Comparison of ENCODE assay signal across 39 cellular contexts in the genomic region with DNA sequence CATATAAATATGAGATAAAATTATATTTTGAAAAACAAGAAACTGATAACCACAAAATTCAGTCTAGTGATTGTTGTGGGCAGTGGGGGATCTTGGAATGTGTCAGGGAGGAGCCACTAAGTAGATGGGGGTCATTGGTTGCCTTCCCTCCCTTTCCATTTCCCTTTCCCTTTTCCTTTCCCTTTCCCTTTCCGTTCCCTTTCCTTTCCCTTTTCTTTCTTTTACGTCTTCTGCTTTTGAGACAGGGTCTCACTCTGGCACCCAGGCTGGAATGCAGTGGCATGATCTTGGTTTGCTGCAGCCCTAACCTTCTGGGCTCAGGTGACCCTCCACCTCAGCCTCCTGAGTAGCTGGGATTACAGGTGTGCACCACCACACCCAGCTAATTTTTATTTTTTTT.
"Had no signal": no experiment of that assay in that cellular context is flagged by ENCODE, and none has a peak within 500 bp of the region (broad histone marks: within the 10 kb centered on the region; RNA-seq: fewer than 3 reads in every experiment).

No MANE protein-coding gene starts in this region.

- ATAC-seq: activated naive CD4-positive, alpha-beta T cell treated with anti-CD3 and anti-CD28 coated beads, Interleukin-2, amount 50 U/mL, for 72 hours; activated naive CD8-positive, alpha-beta T cell treated with anti-CD3 and anti-CD28 coated beads, Interleukin-2, amount 50 U/mL, for 24 hours; activated T-cell treated with anti-CD3 and anti-CD28 coated beads, Interleukin-2, amount 50 U/mL, for 4 hours; activated T-cell treated with anti-CD3 and anti-CD28 coated beads, Interleukin-2, amount 50 U/mL, for 72 hours; activated T-helper 17 cell treated with anti-CD3 and anti-CD28 coated beads, Interleukin-2, amount 50 U/mL, for 72 hours had no signal

- H3K4me1 ChIP-seq: ascending aorta, breast epithelium had no signal

- H3K4me3 Mint-ChIP-seq: activated naive CD4-positive, alpha-beta T cell treated with anti-CD3 and anti-CD28 coated beads for 36 hours; activated naive CD4-positive, alpha-beta T cell treated with anti-CD3 and anti-CD28 coated beads, Interleukin-2, amount 10 ng/mL, durations not matched to agents 7 days and 5 days; activated naive CD4-positive, alpha-beta T cell treated with anti-CD3 and anti-CD28 coated beads, Interleukin-2, amount 50 U/mL, for 24 hours; activated naive CD8-positive, alpha-beta T cell; activated naive CD8-positive, alpha-beta T cell treated with anti-CD3 and anti-CD28 coated beads for 36 hours; activated naive CD8-positive, alpha-beta T cell treated with anti-CD3 and anti-CD28 coated beads, Interleukin-2, amount 10 ng/mL, durations not matched to agents 7 days and 5 days; activated naive CD8-positive, alpha-beta T cell treated with anti-CD3 and anti-CD28 coated beads, Interleukin-2, amount 50 U/mL, for 24 hours; activated T-cell treated with anti-CD3 and anti-CD28 coated beads, Interleukin-2, amount 50 U/mL, for 24 hours; activated T-cell treated with anti-CD3 and anti-CD28 coated beads, Interleukin-2, amount 50 U/mL, for 4 hours; activated T-cell treated with anti-CD3 and anti-CD28 coated beads, Interleukin-2, amount 50 U/mL, for 72 hours; activated T-helper 1 cell treated with anti-CD3 and anti-CD28 coated beads, Interleukin-12 subunit alpha, Interleukin-12 subunit beta, Interleukin-2, Interleukin-4 antibody, amounts not matched to agents 30 ng/mL and 10 ng/mL and 1 ng/mL, durations not matched to agents 14 hours and 24 hours and 36 hours; activated T-helper 17 cell treated with anti-CD3 and anti-CD28 coated beads, Interleukin-2, amount 50 U/mL, for 72 hours; brain had no signal

- H3K4me3 ChIP-seq: adrenal gland, ascending aorta, body of pancreas, breast epithelium, cardiac muscle cell had no signal

- H3K4me1 Mint-ChIP-seq: activated naive CD4-positive, alpha-beta T cell treated with anti-CD3 and anti-CD28 coated beads, Interleukin-2, amount 10 ng/mL, durations not matched to agents 7 days and 5 days; activated naive CD4-positive, alpha-beta T cell treated with anti-CD3 and anti-CD28 coated beads, Interleukin-2, amount 50 U/mL, for 24 hours; activated naive CD8-positive, alpha-beta T cell treated with anti-CD3 and anti-CD28 coated beads for 36 hours; brain had no signal

- H3K36me3 ChIP-seq: breast epithelium had no signal

- H3K9me3 ChIP-seq: adrenal gland, ascending aorta, body of pancreas, breast epithelium had no signal

- H3K9me3 Mint-ChIP-seq: activated naive CD4-positive, alpha-beta T cell treated with anti-CD3 and anti-CD28 coated beads for 36 hours; activated naive CD4-positive, alpha-beta T cell treated with anti-CD3 and anti-CD28 coated beads, Interleukin-2, amount 10 ng/mL, durations not matched to agents 7 days and 5 days; activated naive CD4-positive, alpha-beta T cell treated with anti-CD3 and anti-CD28 coated beads, Interleukin-2, amount 50 U/mL, for 24 hours; activated naive CD4-positive, alpha-beta T cell treated with anti-CD3 and anti-CD28 coated beads, Interleukin-2, amount 50 U/mL, for 72 hours; activated naive CD8-positive, alpha-beta T cell treated with anti-CD3 and anti-CD28 coated beads for 36 hours; activated naive CD8-positive, alpha-beta T cell treated with anti-CD3 and anti-CD28 coated beads, Interleukin-2, amount 10 ng/mL, durations not matched to agents 7 days and 5 days; activated naive CD8-positive, alpha-beta T cell treated with anti-CD3 and anti-CD28 coated beads, Interleukin-2, amount 50 U/mL, for 24 hours; activated T-cell treated with anti-CD3 and anti-CD28 coated beads, Interleukin-2, amount 50 U/mL, for 24 hours; activated T-cell treated with anti-CD3 and anti-CD28 coated beads, Interleukin-2, amount 50 U/mL, for 4 hours; activated T-cell treated with anti-CD3 and anti-CD28 coated beads, Interleukin-2, amount 50 U/mL, for 72 hours; activated T-helper 1 cell treated with anti-CD3 and anti-CD28 coated beads, Interleukin-12 subunit alpha, Interleukin-12 subunit beta, Interleukin-2, Interleukin-4 antibody, amounts not matched to agents 30 ng/mL and 10 ng/mL and 1 ng/mL, durations not matched to agents 14 hours and 24 hours and 36 hours; activated T-helper 17 cell treated with anti-CD3 and anti-CD28 coated beads, Interleukin-2, amount 50 U/mL, for 72 hours; activated T-helper 2 cell treated with anti-CD3 and anti-CD28 coated beads, Interferon-gamma antibody, Interleukin-2, Interleukin-4, amounts not matched to agents 10 μg/mL and 5 μg/mL and 100 μg/mL, durations not matched to agents 14 hours and 24 hours and 36 hours; brain had no signal

- DNase-seq: activated effector memory CD4-positive, alpha-beta T cell treated with anti-CD3 and anti-CD28 coated beads, Interleukin-2, amount 50 U/mL, for 16 hours; activated effector memory CD4-positive, alpha-beta T cell treated with Interleukin-2 at 50 U/mL for 16 hours; activated gamma-delta T cell; activated gamma-delta T cell treated with Interleukin-2 at 50 U/mL for 16 hours; activated naive CD4-positive, alpha-beta T cell; activated naive CD4-positive, alpha-beta T cell treated with anti-CD3 and anti-CD28 coated beads for 36 hours; activated naive CD4-positive, alpha-beta T cell treated with anti-CD3 and anti-CD28 coated beads, Interleukin-2, amount 10 ng/mL, durations not matched to agents 7 days and 5 days; activated naive CD4-positive, alpha-beta T cell treated with anti-CD3 and anti-CD28 coated beads, Interleukin-2, amount 50 U/mL, for 16 hours; activated naive CD4-positive, alpha-beta T cell treated with Interleukin-2 at 50 U/mL for 16 hours; activated naive CD8-positive, alpha-beta T cell treated with anti-CD3 and anti-CD28 coated beads for 36 hours; activated naive CD8-positive, alpha-beta T cell treated with anti-CD3 and anti-CD28 coated beads, Interleukin-2, amount 10 ng/mL, durations not matched to agents 7 days and 5 days; activated naive CD8-positive, alpha-beta T cell treated with anti-CD3 and anti-CD28 coated beads, Interleukin-2, amount 50 U/mL, for 24 hours; activated T-cell treated with anti-CD3 and anti-CD28 coated beads, Interleukin-2, amount 50 U/mL, for 1 hour; activated T-cell treated with anti-CD3 and anti-CD28 coated beads, Interleukin-2, amount 50 U/mL, for 24 hours; activated T-cell treated with anti-CD3 and anti-CD28 coated beads, Interleukin-2, amount 50 U/mL, for 4 hours; activated T-cell treated with anti-CD3 and anti-CD28 coated beads, Interleukin-2, amount 50 U/mL, for 48 hours; activated T-cell treated with anti-CD3 and anti-CD28 coated beads, Interleukin-2, amount 50 U/mL, for 72 hours; adrenal gland; amniotic stem cell; amygdala; anterior cingulate cortex; aorta; brain microvascular endothelial cell; caudate nucleus; central memory CD4-positive, alpha-beta T cell; cerebellar nuclear complex had no signal

- H3K27ac ChIP-seq: adrenal gland, ascending aorta, brain microvascular endothelial cell, breast epithelium, cardiac muscle cell had no signal

- FAIRE-seq: astrocyte, bronchial epithelial cell had no signal

- H3K27me3 Mint-ChIP-seq: activated naive CD4-positive, alpha-beta T cell treated with anti-CD3 and anti-CD28 coated beads, Interleukin-2, amount 10 ng/mL, durations not matched to agents 7 days and 5 days; activated naive CD4-positive, alpha-beta T cell treated with anti-CD3 and anti-CD28 coated beads, Interleukin-2, amount 50 U/mL, for 24 hours; activated naive CD8-positive, alpha-beta T cell; activated naive CD8-positive, alpha-beta T cell treated with anti-CD3 and anti-CD28 coated beads for 36 hours; activated naive CD8-positive, alpha-beta T cell treated with anti-CD3 and anti-CD28 coated beads, Interleukin-2, amount 10 ng/mL, durations not matched to agents 7 days and 5 days; activated naive CD8-positive, alpha-beta T cell treated with anti-CD3 and anti-CD28 coated beads, Interleukin-2, amount 50 U/mL, for 24 hours; activated T-cell treated with anti-CD3 and anti-CD28 coated beads, Interleukin-2, amount 50 U/mL, for 24 hours; activated T-helper 17 cell treated with anti-CD3 and anti-CD28 coated beads, Interleukin-2, amount 50 U/mL, for 72 hours; brain had no signal

- H3K27ac Mint-ChIP-seq: activated naive CD4-positive, alpha-beta T cell treated with anti-CD3 and anti-CD28 coated beads for 36 hours; activated naive CD4-positive, alpha-beta T cell treated with anti-CD3 and anti-CD28 coated beads, Interleukin-2, amount 10 ng/mL, durations not matched to agents 7 days and 5 days; activated naive CD4-positive, alpha-beta T cell treated with anti-CD3 and anti-CD28 coated beads, Interleukin-2, amount 50 U/mL, for 24 hours; activated naive CD4-positive, alpha-beta T cell treated with anti-CD3 and anti-CD28 coated beads, Interleukin-2, amount 50 U/mL, for 72 hours; activated naive CD8-positive, alpha-beta T cell; activated naive CD8-positive, alpha-beta T cell treated with anti-CD3 and anti-CD28 coated beads for 36 hours; activated naive CD8-positive, alpha-beta T cell treated with anti-CD3 and anti-CD28 coated beads, Interleukin-2, amount 10 ng/mL, durations not matched to agents 7 days and 5 days; activated naive CD8-positive, alpha-beta T cell treated with anti-CD3 and anti-CD28 coated beads, Interleukin-2, amount 50 U/mL, for 24 hours; activated T-cell treated with anti-CD3 and anti-CD28 coated beads, Interleukin-2, amount 50 U/mL, for 24 hours; activated T-cell treated with anti-CD3 and anti-CD28 coated beads, Interleukin-2, amount 50 U/mL, for 72 hours; activated T-helper 1 cell treated with anti-CD3 and anti-CD28 coated beads, Interleukin-12 subunit alpha, Interleukin-12 subunit beta, Interleukin-2, Interleukin-4 antibody, amounts not matched to agents 30 ng/mL and 10 ng/mL and 1 ng/mL, durations not matched to agents 14 hours and 24 hours and 36 hours; activated T-helper 17 cell treated with anti-CD3 and anti-CD28 coated beads, Interleukin-2, amount 50 U/mL, for 72 hours; activated T-helper 2 cell treated with anti-CD3 and anti-CD28 coated beads, Interferon-gamma antibody, Interleukin-2, Interleukin-4, amounts not matched to agents 10 μg/mL and 5 μg/mL and 100 μg/mL, durations not matched to agents 14 hours and 24 hours and 36 hours; brain had no signal
